ENCODE assay signal across 12 cellular contexts in the genomic region with DNA sequence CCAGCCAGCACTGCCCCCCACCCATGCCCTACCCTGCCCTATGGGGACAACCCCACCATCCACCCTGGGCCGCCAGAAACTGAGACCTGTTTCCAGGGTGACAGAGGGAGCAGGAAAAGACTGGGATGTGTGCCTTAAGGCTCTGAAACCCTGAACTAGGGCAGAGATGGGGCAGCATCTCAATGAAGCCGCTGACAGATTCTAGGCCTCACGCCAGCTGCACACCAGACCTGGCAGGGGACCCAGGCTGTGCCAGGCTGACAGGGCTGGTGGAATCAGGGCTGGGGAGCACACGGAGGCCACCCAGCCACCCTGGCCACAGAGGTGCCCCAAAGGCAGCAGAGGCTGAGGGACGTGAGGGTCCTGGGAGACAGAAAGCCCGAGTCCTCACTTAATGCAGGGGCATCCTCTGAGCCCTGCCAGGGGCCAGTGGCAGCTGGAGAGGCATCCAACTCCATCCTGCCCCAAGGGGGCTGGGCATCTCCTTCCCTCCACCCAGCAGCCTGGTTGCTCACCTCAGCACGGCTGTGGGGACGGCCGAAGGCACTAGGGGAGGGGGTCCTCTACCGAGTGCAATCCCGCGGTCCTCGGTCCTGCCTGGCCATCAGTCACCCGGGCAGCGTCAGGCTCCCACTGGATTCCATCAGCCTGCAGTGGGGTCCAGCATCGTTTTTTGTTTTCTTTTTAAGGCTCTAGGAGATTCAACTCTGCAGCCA.
DNase-seq lines count a peak whose midpoint lies in the region; ATAC-seq and TF ChIP-seq lines count a peak whose summit lies in the region.
"Had no signal": no experiment of that assay in that cellular context is flagged by ENCODE, and none has a peak within 500 bp of the region (broad histone marks: within the 10 kb centered on the region; RNA-seq: fewer than 3 reads in every experiment).

No MANE protein-coding gene starts in this region.

- peak overlapping the region; percentile 28 for H3K4me3 Mint-ChIP-seq in type B pancreatic cell
- H3K4me3 Mint-ChIP-seq in CD8-positive, alpha-beta T cell = no peak overlapping the region
- H3K4me3 Mint-ChIP-seq: dendritic cell treated with granulocyte-macrophage colony-stimulating factor and Interleukin-4, amounts not matched to agents 40 ng/mL and 50 ng/mL, for 4 days had no signal

- H3K4me3 ChIP-seq in right lobe of liver = no peak overlapping the region
- no peak overlapping the region for H3K4me3 ChIP-seq in CD8-positive, alpha-beta T cell (ENCODE audit: low read depth, low read length)

- no peak for TF ChIP-seq CTCF in right lobe of liver (IDR thresholded peaks at IDR 0.05)
- TF ChIP-seq CTCF in type B pancreatic cell (conservative IDR thresholded peaks at IDR 0.05) = no peak
- TF ChIP-seq CTCF in CD8-positive, alpha-beta T cell (IDR thresholded peaks at IDR 0.05) = no peak

- WGBS in right lobe of liver (ENCODE audit: insufficient coverage, low coverage, low lambda C conversion rate, missing lambda C conversion rate) = 49% methylated on average over 2 of the region's 16 CpGs

- no peak overlapping the region for H3K27ac Mint-ChIP-seq in type B pancreatic cell
- no peak overlapping the region for H3K27ac Mint-ChIP-seq in CD8-positive, alpha-beta T cell
- H3K27ac Mint-ChIP-seq: dendritic cell treated with granulocyte-macrophage colony-stimulating factor and Interleukin-4, amounts not matched to agents 40 ng/mL and 50 ng/mL, for 4 days had no signal

- CTCF ChIA-PET in CD8-positive, alpha-beta T cell (lab: Charles Lee) = no interaction called here

- peaks cover 3% of the 10 kb centered on the region for H3K36me3 Mint-ChIP-seq in type B pancreatic cell
- no peaks in the 10 kb centered on the region for H3K36me3 Mint-ChIP-seq in CD8-positive, alpha-beta T cell

- H3K9me3 Mint-ChIP-seq in type B pancreatic cell = peaks cover 8% of the 10 kb centered on the region
- no peaks in the 10 kb centered on the region for H3K9me3 Mint-ChIP-seq in CD8-positive, alpha-beta T cell
- H3K9me3 Mint-ChIP-seq: dendritic cell treated with granulocyte-macrophage colony-stimulating factor and Interleukin-4, amounts not matched to agents 40 ng/mL and 50 ng/mL, for 4 days had no signal

- H3K4me1 ChIP-seq in right lobe of liver = peaks cover 0 to 13% (median 2%) of the 10 kb centered on the region in 4 donors
- H3K4me1 ChIP-seq in CD8-positive, alpha-beta T cell (ENCODE audit: insufficient read depth, low read length) = peaks cover 27% of the 10 kb centered on the region

- ATAC-seq in right lobe of liver (peak; percentile 71 to 86 (median 74)), HG03469 (IDR thresholded peaks at IDR 0.05; ENCODE audit: unreplicated experiment) (no peak), GM21515 (IDR thresholded peaks at IDR 0.05; ENCODE audit: unreplicated experiment) (no peak)
- no peak for ATAC-seq in CD8-positive, alpha-beta T cell
- ATAC-seq: HCT116 had no signal

- H3K4me1 Mint-ChIP-seq in type B pancreatic cell (ENCODE audit: unreplicated experiment) = peaks cover 41% of the 10 kb centered on the region
- peaks cover 30% of the 10 kb centered on the region for H3K4me1 Mint-ChIP-seq in CD8-positive, alpha-beta T cell (ENCODE audit: low read depth)

- no peaks in the 10 kb centered on the region for H3K9me3 ChIP-seq in right lobe of liver
- no peaks in the 10 kb centered on the region for H3K9me3 ChIP-seq in CD8-positive, alpha-beta T cell (ENCODE audit: low read length)

- H3K36me3 ChIP-seq in right lobe of liver = no peaks in the 10 kb centered on the region
- no peaks in the 10 kb centered on the region for H3K36me3 ChIP-seq in CD8-positive, alpha-beta T cell (ENCODE audit: insufficient read depth, low read length)

- POLR2A ChIA-PET in CD8-positive, alpha-beta T cell (lab: Charles Lee) = no interaction called here

- TF ChIP-seq POLR2A in right lobe of liver (IDR thresholded peaks at IDR 0.05) = no peak

- no peak overlapping the region for H3K27ac ChIP-seq in right lobe of liver
- H3K27ac ChIP-seq in CD8-positive, alpha-beta T cell (ENCODE audit: low read depth, low read length) = no peak overlapping the region
- H3K27ac ChIP-seq: VCaP had no signal

- no peaks in the 10 kb centered on the region for H3K27me3 Mint-ChIP-seq in type B pancreatic cell
- H3K27me3 Mint-ChIP-seq in CD8-positive, alpha-beta T cell (ENCODE audit: low read depth) = no peaks in the 10 kb centered on the region

- no peaks in the 10 kb centered on the region for H3K27me3 ChIP-seq in right lobe of liver
- no peaks in the 10 kb centered on the region for H3K27me3 ChIP-seq in CD8-positive, alpha-beta T cell (ENCODE audit: insufficient read depth, low read length)

- peak; percentile 9 for DNase-seq in NCI-H345 (lab: John Stamatoyannopoulos, UW)
- no peak for DNase-seq in NCI-H345 treated with DMSO at 0.1 percent for 48 hours (lab: John Stamatoyannopoulos, UW; ENCODE audit: unreplicated experiment)
- DNase-seq in amygdala (lab: John Stamatoyannopoulos, UW) = peak; percentile 24 to 92 (median 80)
- DNase-seq in right lobe of liver = peak; percentile 66 to 79 (median 78)
- no peak for DNase-seq in type B pancreatic cell (ENCODE audit: extremely low spot score, unreplicated experiment)
- DNase-seq in CD8-positive, alpha-beta T cell = no peak
- DNase-seq: GF-D8 had no signal

- intact Hi-C loops in right lobe of liver (cut with DNase I) = no loop called here
- intact Hi-C loops in CD8-positive, alpha-beta T cell (cut with DNase I, micrococcal nuclease) = loop anchor here in 1 of 2 experiments (5.0 kb wide), 1 partner anchor 75 kb away; no protein-coding TSS in a partner anchor

Comparison
In these comparisons a context has a peak if more than half of its experiments do, and no peak if none do; other contexts are left out.
1. DNase-seq: peak in NCI-H345 (single experiment), amygdala (56 of 56) and right lobe of liver (3 of 3); none in NCI-H345 treated with DMSO at 0.1 percent for 48 hours (single experiment), type B pancreatic cell (single experiment) and CD8-positive, alpha-beta T cell (0 of 7).
2. ATAC-seq: peak in right lobe of liver (4 of 4); none in HG03469 (single experiment), CD8-positive, alpha-beta T cell (single experiment) and GM21515 (single experiment).